In genomic region chr2:67389286-67389685, GRCh38 we compare ENCODE assay signal across 13 cellular contexts. TPM values are rescaled to one million over a fixed set of nuclear protein-coding genes. Genes with fewer than 3 reads are reported as not detected.
A peak's percentile ranks its signal among the peaks of the same experiment; 100 is the strongest.
DNase-seq lines count a peak whose midpoint lies in the region; ATAC-seq and TF ChIP-seq lines count a peak whose summit lies in the region.
"Had no signal": no experiment of that assay in that cellular context is flagged by ENCODE, and none has a peak within 500 bp of the region (broad histone marks: within the 10 kb centered on the region; RNA-seq: fewer than 3 reads in every experiment).

No MANE protein-coding gene starts in this region.

- no peak overlapping the region for H3T11ph ChIP-seq in H9 (ENCODE audit: low read length)

- H3K23me2 ChIP-seq in H9 (ENCODE audit: insufficient read length, low read depth, low read length, poor library complexity, severe bottlenecking): no peaks in the 10 kb centered on the region

- TF ChIP-seq CTCF in H9 (conservative IDR thresholded peaks at IDR 0.05) (no peak), astrocyte of the cerebellum (IDR thresholded peaks at IDR 0.05; ENCODE audit: low read depth, low read length, missing control alignments) (no peak), hepatocyte (IDR thresholded peaks at IDR 0.05; ENCODE audit: poor library complexity) (no peak), stomach (IDR thresholded peaks at IDR 0.05) (no peak), gastrocnemius medialis (IDR thresholded peaks at IDR 0.05 in 4 of 5, conservative IDR thresholded peaks at IDR 0.05 in 1 of 5) (no peak), prostate gland (IDR thresholded peaks at IDR 0.05) (no peak)

- H3K79me1 ChIP-seq in H9 (ENCODE audit: insufficient read depth, low read depth, low read length, poor library complexity, severe bottlenecking): no peaks in the 10 kb centered on the region

- no peak overlapping the region for H3K4me3 Mint-ChIP-seq in H9
- H3K4me3 Mint-ChIP-seq: T-helper 1 cell treated with Interleukin-12 subunit alpha and Interleukin-12 subunit beta and Interleukin-4 antibody, amounts not matched to agents 30 μg/mL and 1 μg/mL, for 36 hours had no signal

- intact Hi-C loops in stomach (cut with DNase I; ENCODE audit: low total_unique reads) (no loop called here), gastrocnemius medialis (cut with DNase I; ENCODE audit: low total_unique reads) (no loop called here), prostate gland (cut with DNase I) (no loop called here)

- H3K79me2 ChIP-seq in H9 (ENCODE audit: insufficient read depth, low read length): no peaks in the 10 kb centered on the region
- no peaks in the 10 kb centered on the region for H3K79me2 ChIP-seq in hepatocyte

- H3K36me3 ChIP-seq in hepatocyte (replicated peaks; ENCODE audit: insufficient read depth, low read depth) (no peaks in the 10 kb centered on the region), stomach (no peaks in the 10 kb centered on the region), gastrocnemius medialis (no peaks in the 10 kb centered on the region), prostate gland (no peaks in the 10 kb centered on the region)

- no peak overlapping the region for H3K18ac ChIP-seq in H9 (ENCODE audit: insufficient read length, low read depth, low read length)

- no CpG with 5 or more reads among the region's 2 CpGs for WGBS in H9 (ENCODE audit: extremely low coverage, insufficient read length, low lambda C conversion rate)
- 47% methylated on average over 2 of the region's 2 CpGs for WGBS in hepatocyte (ENCODE audit: low lambda C conversion rate, missing lambda C conversion rate)
- 59 to 81% (median 68%) methylated on average over 2 of the region's 2 CpGs for WGBS in stomach, 5 donors
- WGBS in prostate gland: 61% methylated on average over 2 of the region's 2 CpGs

- no peaks in the 10 kb centered on the region for H4K20me1 ChIP-seq in H9 (ENCODE audit: control insufficient read depth, insufficient read depth, insufficient read length)
- no peaks in the 10 kb centered on the region for H4K20me1 ChIP-seq in hepatocyte (ENCODE audit: insufficient read depth, poor library complexity, severe bottlenecking)

- H3K27me3 Mint-ChIP-seq in H9 (ENCODE audit: low read depth): no peaks in the 10 kb centered on the region

- H3K27me3 ChIP-seq in H9 (ENCODE audit: insufficient read depth, low read length): no peaks in the 10 kb centered on the region
- H3K27me3 ChIP-seq in hepatocyte: no peaks in the 10 kb centered on the region
- H3K27me3 ChIP-seq in stomach: no peaks in the 10 kb centered on the region
- no peaks in the 10 kb centered on the region for H3K27me3 ChIP-seq in gastrocnemius medialis
- no peaks in the 10 kb centered on the region for H3K27me3 ChIP-seq in prostate gland (replicated peaks; ENCODE audit: insufficient read depth)

- H3K4me1 ChIP-seq in H9 (ENCODE audit: insufficient read depth, low read length) (peaks cover 9% of the 10 kb centered on the region), hepatocyte (ENCODE audit: insufficient read depth) (peaks cover 11% of the 10 kb centered on the region), stomach (peaks cover 0 to 14% (median 4%) of the 10 kb centered on the region in 4 donors), gastrocnemius medialis (no peaks in the 10 kb centered on the region), prostate gland (replicated peaks) (no peaks in the 10 kb centered on the region)

- H4K91ac ChIP-seq in H9 (ENCODE audit: insufficient read length, low read depth, low read length): no peak overlapping the region

- H2AFZ ChIP-seq in H9 (ENCODE audit: low read length) (no peak overlapping the region), hepatocyte (no peak overlapping the region)

- H3K27ac ChIP-seq in H9 (ENCODE audit: insufficient read length, low read depth, low read length): peak overlapping the region; percentile 81
- H3K27ac ChIP-seq in hepatocyte: peak overlapping the region; percentile 0
- H3K27ac ChIP-seq in stomach: peak overlapping the region in 4 of 5 donors; percentile 12 to 39 (median 29)
- no peak overlapping the region for H3K27ac ChIP-seq in gastrocnemius medialis
- no peak overlapping the region for H3K27ac ChIP-seq in prostate gland

- peak overlapping the region; percentile 64 to 97 (median 86); a peak in 5 of 7 replicates for H3K27ac Mint-ChIP-seq in H9
- H3K27ac Mint-ChIP-seq: T-helper 1 cell treated with Interleukin-12 subunit alpha and Interleukin-12 subunit beta and Interleukin-4 antibody, amounts not matched to agents 30 μg/mL and 1 μg/mL, for 36 hours had no signal

- H3K9me3 ChIP-seq in H9 (ENCODE audit: control insufficient read depth, low read depth, low read length) (no peaks in the 10 kb centered on the region), hepatocyte (ENCODE audit: low read depth) (no peaks in the 10 kb centered on the region), stomach (no peaks in the 10 kb centered on the region), gastrocnemius medialis (no peaks in the 10 kb centered on the region), prostate gland (no peaks in the 10 kb centered on the region)

- H3K23ac ChIP-seq in H9 (ENCODE audit: insufficient read length, low read depth, low read length): no peak overlapping the region

- no peak for TF ChIP-seq EP300 in stomach (IDR thresholded peaks at IDR 0.05)

- no peaks in the 10 kb centered on the region; a peak in 1 of 7 replicates for H3K36me3 Mint-ChIP-seq in H9 (ENCODE audit: insufficient read depth in 1 of 3, low read depth in 3 of 3)

- H3K9me2 ChIP-seq in hepatocyte (replicated peaks; ENCODE audit: insufficient read depth): no peaks in the 10 kb centered on the region

- no peak overlapping the region for H4K5ac ChIP-seq in H9 (ENCODE audit: insufficient read length, low read depth, low read length)

- no peak overlapping the region for H3K9ac ChIP-seq in H9 (ENCODE audit: extremely low read depth, insufficient read length, low read length)

- DNase-seq in H9 (no peak), astrocyte of the cerebellum (ENCODE audit: low read depth) (peak; percentile 42), hepatocyte (ENCODE audit: low spot score) (no peak), stomach (no peak), gastrocnemius medialis (no peak), cortex of kidney (lab: John Stamatoyannopoulos, UW) (no peak), prostate gland (ENCODE audit: low spot score) (no peak), HuH-7 (ENCODE audit: low spot score) (no peak)
- DNase-seq: Calu3; glutamatergic neuron; NCI-H1694; NK-92 treated with Interleukin-12 subunit alpha and Interleukin-12 subunit beta, amount 100 ng/mL, for 24 hours had no signal

- H3K4me1 Mint-ChIP-seq in H9: peaks cover 27 to 34% of the 10 kb centered on the region in 2 experiments

- H3K4me3 ChIP-seq in astrocyte of the cerebellum (ENCODE audit: low read depth, low read length) (no peak overlapping the region), hepatocyte (no peak overlapping the region), stomach (no peak overlapping the region), gastrocnemius medialis (no peak overlapping the region), prostate gland (no peak overlapping the region)

- ATAC-seq in gastrocnemius medialis: no peak

- no peak overlapping the region for H2AK5ac ChIP-seq in H9 (ENCODE audit: insufficient read length, low read length)

- TF ChIP-seq POLR2A in stomach (IDR thresholded peaks at IDR 0.05): no peak
- no peak for TF ChIP-seq POLR2A in gastrocnemius medialis (IDR thresholded peaks at IDR 0.05)
- no peak for TF ChIP-seq POLR2A in prostate gland (IDR thresholded peaks at IDR 0.05)

- in situ Hi-C loops in astrocyte of the cerebellum (cut with HindIII; ENCODE audit: low sequenced_read_pairs): no loop called here
- in situ Hi-C loops in gastrocnemius medialis (cut with MboI; ENCODE audit: low sequenced_read_pairs in 4 of 4): no loop called here

- H3K14ac ChIP-seq in H9 (ENCODE audit: insufficient read depth, low read length): no peak overlapping the region

- H3K4ac ChIP-seq in H9 (ENCODE audit: low read depth, low read length): no peak overlapping the region

- H2BK15ac ChIP-seq in H9 (ENCODE audit: low read depth, low read length): no peak overlapping the region

- no peak overlapping the region for H2BK12ac ChIP-seq in H9 (ENCODE audit: insufficient read length, low read depth, low read length)

- H2BK120ac ChIP-seq in H9 (ENCODE audit: low read depth, low read length, poor library complexity, severe bottlenecking): no peak overlapping the region

- H3K4me2 ChIP-seq in H9 (ENCODE audit: insufficient read depth, insufficient read length, low read length) (no peak overlapping the region), hepatocyte (no peak overlapping the region)

- H4K8ac ChIP-seq in H9 (replicated peaks; ENCODE audit: insufficient read length, low read depth, low read length): no peak overlapping the region

- H3K56ac ChIP-seq in H9 (ENCODE audit: insufficient read length, low read depth, low read length): no peak overlapping the region

- no peak overlapping the region for H2BK5ac ChIP-seq in H9 (ENCODE audit: insufficient read length, low read length)

- no peaks in the 10 kb centered on the region for H3K9me3 Mint-ChIP-seq in H9
- H3K9me3 Mint-ChIP-seq: T-helper 1 cell treated with Interleukin-12 subunit alpha and Interleukin-12 subunit beta and Interleukin-4 antibody, amounts not matched to agents 30 μg/mL and 1 μg/mL, for 36 hours had no signal

- H2BK20ac ChIP-seq in H9 (ENCODE audit: low read depth, low read length, poor library complexity, severe bottlenecking): no peak overlapping the region

RNA-seq across cellular contexts. Expression of gene ETAA1, which starts 7.8 kb away (rescaled TPM):
- total RNA-seq in H9 (2021) (18.4 and 18.8 TPM in 2 replicates), hepatocyte (23.7 and 26.1 TPM in 2 replicates), stomach (10 to 100 TPM in 4 of 5 donors, 1 to 10 TPM in 1; 8.7 to 32.7 (median 17.5) TPM), gastrocnemius medialis (1 to 10 TPM; 4.1 to 7.8 (median 4.9) TPM), prostate gland (10 to 100 TPM; 14.5 to 14.6 TPM)
- polyA plus RNA-seq in hepatocyte (6.6 and 7.2 TPM in 2 replicates), stomach (1 to 10 TPM; 4.7 to 6.3 (median 4.8) TPM)

Comparison
In these comparisons a context has a peak if more than half of its experiments do, and no peak if none do; other contexts are left out.
1. H3K27ac ChIP-seq: peak in H9 (single experiment), hepatocyte (single experiment) and stomach (4 of 5); none in gastrocnemius medialis (0 of 4) and prostate gland (0 of 2).